15 cellular contexts compared by ENCODE assay signal in the genomic region with DNA sequence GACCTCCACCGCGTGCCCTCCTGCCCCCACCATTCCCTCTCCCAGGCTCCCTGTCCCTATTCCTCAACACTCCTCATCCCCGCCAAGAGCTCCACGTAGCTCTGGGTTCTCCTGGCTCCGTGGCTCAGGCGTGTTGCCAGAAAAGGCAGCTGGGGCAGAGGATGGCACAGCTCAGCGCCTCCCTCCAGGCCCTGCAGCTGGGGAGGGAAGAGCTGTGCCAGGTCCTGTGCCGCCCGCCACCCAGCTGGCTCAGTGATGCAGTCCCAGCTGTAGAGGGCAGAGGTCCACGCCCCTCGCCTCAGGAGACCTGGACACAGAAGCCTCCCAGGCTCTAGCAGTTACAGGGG. TPM values are rescaled to one million over a fixed set of nuclear protein-coding genes. Genes with fewer than 3 reads are reported as not detected.
DNase-seq lines count a peak whose midpoint lies in the region; TF ChIP-seq lines count a peak whose summit lies in the region.
"Had no signal": no experiment of that assay in that cellular context is flagged by ENCODE, and none has a peak within 500 bp of the region (broad histone marks: within the 10 kb centered on the region; RNA-seq: fewer than 3 reads in every experiment).

No MANE protein-coding gene starts in this region.

- H3K4me3 Mint-ChIP-seq in HFFc6, result no peak overlapping the region

- H3K9me3 ChIP-seq in mesenchymal stem cell (ENCODE audit: control insufficient read depth, low read length), result no peaks in the 10 kb centered on the region
- no peaks in the 10 kb centered on the region for H3K9me3 ChIP-seq in tibial artery

- peaks cover 20% of the 10 kb centered on the region for H3K36me3 Mint-ChIP-seq in HFFc6 (ENCODE audit: low read depth)

- no peak overlapping the region for H3K18ac ChIP-seq in mesenchymal stem cell (ENCODE audit: low read depth in 1 of 2, low read length in 2 of 2)

- no peaks in the 10 kb centered on the region for H3K27me3 Mint-ChIP-seq in HFFc6 (ENCODE audit: insufficient read depth)
- H3K27me3 Mint-ChIP-seq: activated naive CD4-positive, alpha-beta T cell treated with anti-CD3 and anti-CD28 coated beads, Interleukin-2, amount 50 U/mL, for 24 hours had no signal

- intact Hi-C loops in dorsolateral prefrontal cortex (cut with DNase I), result loop anchor here (2.0 to 5.0 kb wide), 4 partner anchors 47 to 206 kb away; a partner anchor contains a TSS
- intact Hi-C loops in tibial artery (cut with DNase I; ENCODE audit: low total_unique reads), result no loop called here

- H3K4ac ChIP-seq in mesenchymal stem cell (ENCODE audit: low read depth in 1 of 2, low read length in 2 of 2), result no peak overlapping the region

- H3K4me2 ChIP-seq in mesenchymal stem cell (ENCODE audit: low read length, poor library complexity, severe bottlenecking), result no peak overlapping the region

- H3K27me3 ChIP-seq in dorsolateral prefrontal cortex, result no peaks in the 10 kb centered on the region
- no peaks in the 10 kb centered on the region for H3K27me3 ChIP-seq in mesenchymal stem cell (ENCODE audit: control insufficient read depth in 1 of 2, insufficient read depth in 1 of 2, low read length in 2 of 2)
- H3K27me3 ChIP-seq in tibial artery, result no peaks in the 10 kb centered on the region

- no peak overlapping the region for H2AK5ac ChIP-seq in mesenchymal stem cell (ENCODE audit: low read length, severe bottlenecking)

- H3K27ac ChIP-seq in dorsolateral prefrontal cortex, result peak overlapping the region; percentile 80 to 99 (median 96)
- H3K27ac ChIP-seq in mesenchymal stem cell (ENCODE audit: low read length, poor library complexity, severe bottlenecking), result peak overlapping the region; percentile 18
- H3K27ac ChIP-seq in tibial artery, result peak overlapping the region; percentile 78 to 92

- H2AFZ ChIP-seq in mesenchymal stem cell (ENCODE audit: low read depth, low read length), result no peak overlapping the region

- H2BK15ac ChIP-seq in mesenchymal stem cell (ENCODE audit: low read depth, poor library complexity, severe bottlenecking), result no peak overlapping the region

- no peak overlapping the region for H2BK120ac ChIP-seq in mesenchymal stem cell (ENCODE audit: low read depth, low read length)

- no peak overlapping the region for H4K8ac ChIP-seq in mesenchymal stem cell (ENCODE audit: low read length)

- H3K9me3 Mint-ChIP-seq in HFFc6, result no peaks in the 10 kb centered on the region
- H3K9me3 Mint-ChIP-seq: activated naive CD4-positive, alpha-beta T cell treated with anti-CD3 and anti-CD28 coated beads, Interleukin-2, amount 50 U/mL, for 24 hours had no signal

- peaks cover 53% of the 10 kb centered on the region for H3K4me1 ChIP-seq in mesenchymal stem cell (ENCODE audit: control insufficient read depth, insufficient read depth, low read depth, low read length)
- peaks cover 13 to 72% (median 65%) of the 10 kb centered on the region in 4 donors for H3K4me1 ChIP-seq in tibial artery

- H2BK5ac ChIP-seq in mesenchymal stem cell (ENCODE audit: low read depth, low read length, poor library complexity, severe bottlenecking), result no peak overlapping the region

- no peak overlapping the region for H3K14ac ChIP-seq in mesenchymal stem cell (ENCODE audit: low read length in 2 of 2)

- H3K4me3 ChIP-seq in dorsolateral prefrontal cortex, result peak overlapping the region in 53 of 59 donors; percentile 2 to 100 (median 31)
- no peak overlapping the region for H3K4me3 ChIP-seq in mesenchymal stem cell (ENCODE audit: insufficient read depth in 1 of 2, low read depth in 1 of 2, low read length in 2 of 2)
- H3K4me3 ChIP-seq in tibial artery, result no peak overlapping the region

- TF ChIP-seq CTCF in dorsolateral prefrontal cortex (IDR thresholded peaks at IDR 0.05 in 54 of 56, conservative IDR thresholded peaks at IDR 0.05 in 2 of 56; ENCODE audit: low read depth in 1 of 56, partially characterized antibody in 56 of 56), result peak in 27 of 56 donors; percentile 7 to 56 (median 28)
- TF ChIP-seq CTCF in tibial artery (IDR thresholded peaks at IDR 0.05), result no peak
- TF ChIP-seq CTCF in HFFc6 (IDR thresholded peaks at IDR 0.05), result no peak

- H3K27ac Mint-ChIP-seq in HFFc6, result no peak overlapping the region
- H3K27ac Mint-ChIP-seq: activated naive CD4-positive, alpha-beta T cell treated with anti-CD3 and anti-CD28 coated beads, Interleukin-2, amount 50 U/mL, for 24 hours had no signal

- DNase-seq in NCI-H2196 (lab: John Stamatoyannopoulos, UW; ENCODE audit: unreplicated experiment), result peak; percentile 91
- DNase-seq in dorsolateral prefrontal cortex, result peak; percentile 60 to 98 (median 95)
- DNase-seq in mesenchymal stem cell, result no peak
- peak in 1 of 2 donors; percentile 88 for DNase-seq in tibial artery
- no peak for DNase-seq in HFFc6
- no peak for DNase-seq in iPS-NIHi11 (ENCODE audit: low spot score)
- no peak for DNase-seq in OCI-M1 (lab: John Stamatoyannopoulos, UW)
- DNase-seq: activated CD4-positive, alpha-beta T cell treated with anti-CD3 and anti-CD28 coated beads for 4 hours; DMS53; effector CD4-positive, alpha-beta T cell; glutamatergic neuron; MM.1S had no signal

- H3K23ac ChIP-seq in mesenchymal stem cell (ENCODE audit: low read length in 2 of 2), result no peak overlapping the region

- WGBS in mesenchymal stem cell, result 99% methylated on average over 11 of the region's 11 CpGs

- no peak overlapping the region for H3K9ac ChIP-seq in mesenchymal stem cell (ENCODE audit: low read length)

- peaks cover 17% of the 10 kb centered on the region for H3K4me1 Mint-ChIP-seq in HFFc6 (ENCODE audit: low read depth)

- peaks cover 7% of the 10 kb centered on the region for H3K79me1 ChIP-seq in mesenchymal stem cell (replicated peaks; ENCODE audit: low read length, poor library complexity, severe bottlenecking)

- H2BK12ac ChIP-seq in mesenchymal stem cell (ENCODE audit: low read length in 2 of 2), result no peak overlapping the region

- no peak overlapping the region for H4K91ac ChIP-seq in mesenchymal stem cell (ENCODE audit: low read length)

- H3K36me3 ChIP-seq in mesenchymal stem cell (ENCODE audit: control insufficient read depth in 1 of 2, insufficient read depth in 2 of 2, low read depth in 1 of 2, low read length in 2 of 2) (peaks cover 40 to 57% of the 10 kb centered on the region in 2 experiments), tibial artery (peaks cover 12 to 51% (median 50%) of the 10 kb centered on the region in 3 donors)

RNA-seq across cellular contexts. Expression of a gene that starts 4.2 kb away (rescaled TPM):
- total RNA-seq in dorsolateral prefrontal cortex, result 100 to 1,000 TPM in 13 of 120 experiments, 10 to 100 TPM in 107; 52.6 to 143 (median 80.0) TPM
- 92.7 TPM for polyA plus RNA-seq in mesenchymal stem cell (2013, experiment 1 of 2)
- 87.5 TPM for polyA plus RNA-seq in mesenchymal stem cell (2013, experiment 2 of 2)
- total RNA-seq in HFFc6 (2021; fragmentation: NEBNext Ultra II Directional; extraction: Animal tissue kit (Norgen Biotek cat#: 25700)), result 100 to 1,000 TPM; 107 to 134 (median 110) TPM

RNA-seq across cellular contexts. Expression of a gene that starts 4.6 kb away (rescaled TPM):
- total RNA-seq in dorsolateral prefrontal cortex, result 10 to 100 TPM in 20 of 120 experiments, 1 to 10 TPM in 100; 4.8 to 15.1 (median 8.4) TPM
- polyA plus RNA-seq in mesenchymal stem cell (2013, experiment 1 of 2), result 5.9 TPM
- polyA plus RNA-seq in mesenchymal stem cell (2013, experiment 2 of 2), result 5.5 TPM
- total RNA-seq in HFFc6 (2021; fragmentation: NEBNext Ultra II Directional; extraction: Animal tissue kit (Norgen Biotek cat#: 25700)), result 10 to 100 TPM in 1 of 6 experiments, 1 to 10 TPM in 5; 7.6 to 12.3 (median 9.0) TPM

RNA-seq across cellular contexts. Expression of a gene that starts 22.8 kb away (rescaled TPM):
- total RNA-seq in dorsolateral prefrontal cortex, result 1 to 10 TPM in 10 of 120 experiments, under 1 TPM in 35, not detected in 75; 0.14 to 1.5 (median 0.67) TPM
- not detected for polyA plus RNA-seq in mesenchymal stem cell (2013, experiment 1 of 2)
- polyA plus RNA-seq in mesenchymal stem cell (2013, experiment 2 of 2), result not detected
- not detected for total RNA-seq in HFFc6 (2021; fragmentation: NEBNext Ultra II Directional; extraction: Animal tissue kit (Norgen Biotek cat#: 25700))
- total RNA-seq: mesenteric fat pad, sciatic nerve had no signal

Comparison
In these comparisons a context has a peak if more than half of its experiments do, and no peak if none do; other contexts are left out.
1. DNase-seq: peak in NCI-H2196 (single experiment) and dorsolateral prefrontal cortex (10 of 10); none in mesenchymal stem cell (single experiment), HFFc6 (single experiment), iPS-NIHi11 (single experiment) and OCI-M1 (single experiment).
2. H3K27ac ChIP-seq: peak in every context shown above with its lines; median percentile 96 in dorsolateral prefrontal cortex; 85 in tibial artery; 18 in mesenchymal stem cell.
3. H3K4me3 ChIP-seq: peak in dorsolateral prefrontal cortex (53 of 59); none in mesenchymal stem cell (0 of 2) and tibial artery (0 of 2).